In the genomic region with DNA sequence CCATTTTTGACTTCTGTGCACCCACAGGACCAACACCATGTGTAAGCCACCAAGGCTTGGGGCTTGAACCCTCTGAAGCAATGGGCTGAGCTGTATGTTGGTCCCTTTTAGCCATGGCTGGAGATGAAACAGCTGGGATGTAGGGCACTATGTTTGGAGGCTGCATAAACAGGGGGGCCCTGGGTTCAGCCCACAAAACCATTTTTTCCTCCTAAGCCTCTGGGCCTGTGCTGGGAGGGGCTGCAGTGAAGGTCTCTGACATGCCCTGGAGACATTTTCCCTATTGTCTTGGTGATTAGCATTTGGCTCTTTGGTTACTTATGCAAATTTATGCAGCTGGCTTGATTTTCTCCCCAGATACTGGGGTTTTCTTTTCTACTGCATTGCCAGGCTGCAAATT, we compare ENCODE assay signal across 29 cellular contexts.
"Had no signal": no experiment of that assay in that cellular context is flagged by ENCODE, and none has a peak within 500 bp of the region (broad histone marks: within the 10 kb centered on the region; RNA-seq: fewer than 3 reads in every experiment).

No MANE protein-coding gene starts in this region.

- H3K27ac ChIP-seq: colonic mucosa, coronary artery, dorsolateral prefrontal cortex, epithelial cell of prostate, esophagus muscularis mucosa, esophagus squamous epithelium, foreskin keratinocyte, gastrocnemius medialis, gastroesophageal sphincter, heart left ventricle, heart right ventricle had no signal

- H3K27me3 ChIP-seq: colonic mucosa, esophagus muscularis mucosa, esophagus squamous epithelium, gastrocnemius medialis, gastroesophageal sphincter, heart left ventricle had no signal

- FAIRE-seq: colon, endometrium, endothelial cell of umbilical vein, frontal cortex had no signal

- DNase-seq: colonic mucosa; cortex of kidney; dermis blood vessel endothelial cell; dorsolateral prefrontal cortex; effector CD4-positive, alpha-beta T cell; effector CD8-positive, alpha-beta T cell; effector memory CD4-positive, alpha-beta T cell; effector memory CD8-positive, alpha-beta T cell; endodermal cell; erythroblast; esophagus squamous epithelium; foreskin fibroblast; foreskin keratinocyte; foreskin melanocyte; gastrocnemius medialis; glutamatergic neuron; head of caudate nucleus; heart left ventricle; heart right ventricle had no signal

- H3K27ac Mint-ChIP-seq: dendritic cell treated with granulocyte-macrophage colony-stimulating factor and Interleukin-4, amounts not matched to agents 40 ng/mL and 50 ng/mL, for 4 days; effector memory CD8-positive, alpha-beta T cell; endodermal cell had no signal

- H3K4me1 ChIP-seq: colonic mucosa, esophagus muscularis mucosa, esophagus squamous epithelium, foreskin keratinocyte, gastrocnemius medialis, gastroesophageal sphincter, heart left ventricle, heart right ventricle had no signal

- H3K36me3 ChIP-seq: colonic mucosa, esophagus muscularis mucosa, esophagus squamous epithelium, gastrocnemius medialis, gastroesophageal sphincter, heart left ventricle, heart right ventricle had no signal

- H3K9me3 ChIP-seq: colonic mucosa, gastrocnemius medialis had no signal

- H3K4me3 ChIP-seq: colonic mucosa, coronary artery, dorsolateral prefrontal cortex, esophagus muscularis mucosa, esophagus squamous epithelium, gastrocnemius medialis, gastroesophageal sphincter, heart left ventricle, heart right ventricle had no signal

- ATAC-seq: effector memory CD8-positive, alpha-beta T cell; esophagus mucosa; foreskin keratinocyte; gastrocnemius medialis; gastroesophageal sphincter; heart left ventricle; heart right ventricle had no signal
